ENCODE assay signal across 15 cellular contexts in genomic region chr18:13302611-13303267, GRCh38.
A peak's percentile ranks its signal among the peaks of the same experiment; 100 is the strongest.
DNase-seq lines count a peak whose midpoint lies in the region; ATAC-seq, FAIRE-seq and TF ChIP-seq lines count a peak whose summit lies in the region.
"Had no signal": no experiment of that assay in that cellular context is flagged by ENCODE, and none has a peak within 500 bp of the region (broad histone marks: within the 10 kb centered on the region; RNA-seq: fewer than 3 reads in every experiment).

No MANE protein-coding gene starts in this region.

- in situ Hi-C loops in GM13976 (cut with MboI; ENCODE audit: low sequenced_read_pairs, unreplicated experiment) = no loop called here

- peaks cover 0 to 19% (median 0%) of the 10 kb centered on the region in 11 experiments; a peak in 4 of 22 replicates for H3K36me3 ChIP-seq in BLaER1 treated with 17β-estradiol and CSF1 and Interleukin-3, amounts not matched to agents 10 nM and 100 nM
- H3K36me3 ChIP-seq: thoracic aorta had no signal

- H3K4me2 ChIP-seq in BLaER1 treated with 17β-estradiol and CSF1 and Interleukin-3, amounts not matched to agents 10 nM and 100 nM = peak overlapping the region; percentile 79 to 97 (median 87)

- H3K4me3 ChIP-seq in BLaER1 treated with 17β-estradiol and CSF1 and Interleukin-3, amounts not matched to agents 10 nM and 100 nM = peak overlapping the region in 5 of 10 experiments; percentile 3 to 57 (median 47); a peak in 9 of 20 replicates
- H3K4me3 ChIP-seq: thoracic aorta had no signal

- TF ChIP-seq CTCF in GM13976 (IDR thresholded peaks at IDR 0.05; ENCODE audit: borderline replicate concordance, control extremely low read depth, extremely low read depth, insufficient read depth, missing control alignments) = no peak

- peak; percentile 34 for ATAC-seq in left lobe of liver
- ATAC-seq in HG03097 (IDR thresholded peaks at IDR 0.05; ENCODE audit: low FRiP score, unreplicated experiment) = no peak

- peak overlapping the region in 9 of 11 experiments; percentile 0 to 79 (median 45); a peak in 14 of 22 replicates for H3K9ac ChIP-seq in BLaER1 treated with 17β-estradiol and CSF1 and Interleukin-3, amounts not matched to agents 10 nM and 100 nM

- H3K9me3 ChIP-seq in BLaER1 treated with 17β-estradiol and CSF1 and Interleukin-3, amounts not matched to agents 10 nM and 100 nM (replicated peaks in 1 of 11) = peaks cover 7 to 20% (median 14%) of the 10 kb centered on the region in 11 experiments; a peak in 19 of 22 replicates
- H3K9me3 ChIP-seq: thoracic aorta had no signal

- H3K27me3 ChIP-seq in BLaER1 treated with 17β-estradiol and CSF1 and Interleukin-3, amounts not matched to agents 10 nM and 100 nM = peaks cover 0 to 24% (median 0%) of the 10 kb centered on the region in 11 experiments; a peak in 5 of 22 replicates

- peaks cover 0 to 23% (median 0%) of the 10 kb centered on the region in 11 experiments; a peak in 8 of 22 replicates for H4K20me1 ChIP-seq in BLaER1 treated with 17β-estradiol and CSF1 and Interleukin-3, amounts not matched to agents 10 nM and 100 nM

- H3K27ac ChIP-seq in BLaER1 treated with 17β-estradiol and CSF1 and Interleukin-3, amounts not matched to agents 10 nM and 100 nM = peak overlapping the region in 8 of 11 experiments; percentile 27 to 88 (median 69); a peak in 16 of 22 replicates
- H3K27ac ChIP-seq: thoracic aorta had no signal

- FAIRE-seq in HTR-8/SVneo (lab: Jason Lieb, UNC) = peak; percentile 42

- H3K4me1 ChIP-seq in BLaER1 treated with 17β-estradiol and CSF1 and Interleukin-3, amounts not matched to agents 10 nM and 100 nM = peaks cover 62 to 100% (median 98%) of the 10 kb centered on the region in 10 experiments
- H3K4me1 ChIP-seq: Caco-2 had no signal

- DNase-seq in HTR-8/SVneo (ENCODE audit: insufficient read length, low spot score) (no peak), RPMI8226 (peak; percentile 61), left lobe of liver (ENCODE audit: low spot score) (no peak), AG08396 (ENCODE audit: low spot score) (no peak), RKO (ENCODE audit: low spot score) (no peak), GM13976 (ENCODE audit: low spot score) (no peak)
- DNase-seq: activated CD4-positive, alpha-beta T cell treated with anti-CD3 and anti-CD28 coated beads, Interleukin-2, amount 50 U/mL, for 48 hours; activated naive CD4-positive, alpha-beta T cell treated with Interleukin-2 at 50 U/mL for 16 hours; Caco-2; cortex of kidney; NCI-H226; SW 1271 had no signal
